ENCODE assay signal across 13 cellular contexts in the genomic region with DNA sequence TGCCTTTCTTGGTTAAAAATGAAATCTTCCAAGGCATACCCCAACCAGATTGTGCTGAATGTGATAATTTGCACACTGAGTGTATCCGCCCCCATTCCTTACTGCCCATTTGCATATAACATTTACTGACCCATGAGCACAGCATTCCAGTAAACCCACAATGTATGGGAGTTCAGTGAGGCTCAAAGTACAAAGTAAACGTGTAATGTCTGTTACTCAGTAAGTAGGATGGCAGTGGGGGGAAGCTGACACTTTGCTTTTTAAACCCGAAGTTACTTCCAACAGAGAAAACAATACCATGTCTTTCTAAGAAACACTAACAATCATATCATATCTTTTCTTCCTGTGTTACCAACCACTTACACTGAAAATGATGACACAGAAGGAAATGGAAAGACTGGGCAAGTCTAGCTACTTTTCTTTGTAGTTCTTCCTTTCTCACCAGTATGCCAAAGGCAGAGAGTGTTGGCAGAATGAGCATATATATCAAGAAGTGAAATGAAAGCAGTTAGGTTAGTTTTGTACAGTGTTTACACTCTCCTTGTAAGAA. TPM values are rescaled to one million over a fixed set of nuclear protein-coding genes. Genes with fewer than 3 reads are reported as not detected.
DNase-seq lines count a peak whose midpoint lies in the region; ATAC-seq, FAIRE-seq and TF ChIP-seq lines count a peak whose summit lies in the region.
"Had no signal": no experiment of that assay in that cellular context is flagged by ENCODE, and none has a peak within 500 bp of the region (broad histone marks: within the 10 kb centered on the region; RNA-seq: fewer than 3 reads in every experiment).

No MANE protein-coding gene starts in this region.

- H2AFZ ChIP-seq in PC-3 (ENCODE audit: low read length) (no peak overlapping the region), neuronal stem cell (ENCODE audit: low read length) (peak overlapping the region; percentile 33)

- no peak overlapping the region for H3K18ac ChIP-seq in neuronal stem cell (ENCODE audit: low read length)

- peaks cover 21% of the 10 kb centered on the region for H3K4me1 ChIP-seq in PC-3 (ENCODE audit: insufficient read depth, low read length)
- H3K4me1 ChIP-seq in neuronal stem cell (ENCODE audit: control insufficient read depth in 2 of 2, insufficient read depth in 1 of 2, low read depth in 1 of 2, low read length in 2 of 2): peaks cover 5 to 56% of the 10 kb centered on the region in 2 donors

- H3K9me3 ChIP-seq in PC-3 (ENCODE audit: low read length) (no peaks in the 10 kb centered on the region), neuronal stem cell (replicated peaks in 1 of 2; ENCODE audit: control insufficient read depth in 2 of 2, insufficient read depth in 1 of 2, low read depth in 1 of 2, low read length in 2 of 2) (peaks cover 0 to 2% of the 10 kb centered on the region in 2 donors)

- no peak for TF ChIP-seq POLR2A in H54 (IDR thresholded peaks at IDR 0.05; ENCODE audit: low read depth, low read length)

- H3K36me3 ChIP-seq in PC-3 (ENCODE audit: low read depth, low read length): no peaks in the 10 kb centered on the region
- H3K36me3 ChIP-seq in neuronal stem cell (replicated peaks in 1 of 2; ENCODE audit: control insufficient read depth in 2 of 2, insufficient read depth in 2 of 2, low read length in 2 of 2): no peaks in the 10 kb centered on the region

- no peaks in the 10 kb centered on the region for H3K27me3 ChIP-seq in PC-3 (ENCODE audit: low read length)
- no peaks in the 10 kb centered on the region for H3K27me3 ChIP-seq in neuronal stem cell (ENCODE audit: control insufficient read depth in 3 of 3, insufficient read depth in 3 of 3, low read depth in 1 of 3, low read length in 3 of 3)

- no TSS peak for BruUV-seq in PC-3 (replicated peaks; lab: Mats Ljungman, UMichigan)

- no peak overlapping the region for H3K14ac ChIP-seq in neuronal stem cell (ENCODE audit: low read length)

- H3K79me2 ChIP-seq in PC-3 (ENCODE audit: low read length): no peaks in the 10 kb centered on the region

- CTCF ChIA-PET in PC-3 (lab: Charles Lee): interaction anchor here (0.7 kb wide), 1 partner anchor 72 kb away, joined by 3 read pairs; no protein-coding TSS in a partner anchor

- H4K8ac ChIP-seq in neuronal stem cell (ENCODE audit: low read depth, low read length): no peak overlapping the region

- intact Hi-C loops in PC-3 (cut with micrococcal nuclease): loop anchor here (1.0 to 10.0 kb wide), 2 partner anchors 26 to 138 kb away; no protein-coding TSS in a partner anchor

- H3K4ac ChIP-seq in neuronal stem cell (ENCODE audit: low read length): no peak overlapping the region

- FAIRE-seq in H54 (lab: Jason Lieb, UNC): peak; percentile 72

- H2BK15ac ChIP-seq in neuronal stem cell (ENCODE audit: low read length): no peak overlapping the region

- no peak overlapping the region for H3K23ac ChIP-seq in neuronal stem cell (ENCODE audit: low read depth, low read length, poor library complexity)

- no peak overlapping the region for H2BK120ac ChIP-seq in neuronal stem cell (ENCODE audit: low read depth, low read length)

- H2BK5ac ChIP-seq in neuronal stem cell (ENCODE audit: low read length): no peak overlapping the region

- H3F3A ChIP-seq in PC-3 (ENCODE audit: low read length, unreplicated experiment): no peaks in the 10 kb centered on the region

- no peak for DNase-seq in H54 (ENCODE audit: insufficient read length, low spot score)
- DNase-seq in PC-3: peak; percentile 46
- DNase-seq in dedifferentiated amniotic fluid mesenchymal stem cell (ENCODE audit: extremely low spot score): peak; percentile 47
- no peak for DNase-seq in neuronal stem cell (ENCODE audit: low spot score)
- no peak for DNase-seq in SIG-M5 treated with dmso at 0.1 percent for 504 hours (lab: John Stamatoyannopoulos, UW; ENCODE audit: unreplicated experiment)
- no peak for DNase-seq in NCI-H1930 (lab: John Stamatoyannopoulos, UW)
- DNase-seq: activated CD4-positive, alpha-beta T cell treated with anti-CD3 and anti-CD28 coated beads, Interleukin-2, amount 10 ng/mL, durations not matched to agents 7 days and 5 days; DMS153; Right ventricle myocardium superior had no signal

- H4K20me1 ChIP-seq in PC-3 (ENCODE audit: low read length): no peaks in the 10 kb centered on the region

- ATAC-seq in PC-3 (peak; percentile 72), GM18861 (IDR thresholded peaks at IDR 0.05; ENCODE audit: unreplicated experiment) (no peak), HG03097 (IDR thresholded peaks at IDR 0.05; ENCODE audit: low FRiP score, unreplicated experiment) (no peak)

- H2BK12ac ChIP-seq in neuronal stem cell (ENCODE audit: low read length): no peak overlapping the region

- no peak overlapping the region for H4K91ac ChIP-seq in neuronal stem cell (ENCODE audit: low read depth, low read length, poor library complexity)

- H3K79me1 ChIP-seq in neuronal stem cell (ENCODE audit: low read depth, low read length): no peaks in the 10 kb centered on the region

- H3K4me2 ChIP-seq in PC-3 (ENCODE audit: low read length) (peak overlapping the region; percentile 3; the same call in 1 of the 2 replicates), neuronal stem cell (ENCODE audit: insufficient read depth, low read length, poor library complexity, severe bottlenecking) (no peak overlapping the region)

- H3K9ac ChIP-seq in PC-3 (ENCODE audit: low read length) (no peak overlapping the region), neuronal stem cell (ENCODE audit: low read depth, low read length, poor library complexity) (no peak overlapping the region)

- no peak overlapping the region for H2AK5ac ChIP-seq in neuronal stem cell (ENCODE audit: low read depth, low read length)

- H3K9me2 ChIP-seq in PC-3 (replicated peaks; ENCODE audit: low read length): no peaks in the 10 kb centered on the region

- POLR2A ChIA-PET in PC-3 (lab: Charles Lee; ENCODE audit: unreplicated experiment): interaction anchor here (0.6 kb wide), 1 partner anchor 329 kb away, joined by 3 read pairs; no protein-coding TSS in a partner anchor

- H3K27ac ChIP-seq in PC-3 (ENCODE audit: low read length) (peak overlapping the region; percentile 5; the same call in 1 of the 2 replicates), neuronal stem cell (replicated peaks; ENCODE audit: low read length) (no peak overlapping the region)

- H3K4me3 ChIP-seq in PC-3 (ENCODE audit: low read length) (no peak overlapping the region), neuronal stem cell (ENCODE audit: low read length in 2 of 2) (no peak overlapping the region)

- TF ChIP-seq CTCF in PC-3 (conservative IDR thresholded peaks at IDR 0.05; ENCODE audit: low read depth, low read length): no peak

- WGBS in neuronal stem cell (ENCODE audit: extremely low coverage in 2 of 2, insufficient read length in 2 of 2, insufficient replicate concordance in 1 of 2), 2 donors: no CpG with 5 or more reads among the region's 3 CpGs

RNA-seq across cellular contexts. Expression of a gene that starts 27.1 kb away (rescaled TPM):
- total RNA-seq in PC-3 (2014; rRNA removed): 0.22 and 0.63 TPM in 2 replicates
- 4.3 TPM for polyA plus RNA-seq in neuronal stem cell (2013, experiment 1 of 2)
- polyA plus RNA-seq in neuronal stem cell (2013, experiment 2 of 2): 4.0 TPM
- total RNA-seq: activated CD4-positive, alpha-beta T cell treated with anti-CD3 and anti-CD28 coated beads, Interleukin-2, amount 10 ng/mL, durations not matched to agents 7 days and 5 days had no signal

RNA-seq across cellular contexts. Expression of a gene that starts 34.0 kb away (rescaled TPM):
- not detected in 2 replicates for total RNA-seq in PC-3 (2014; rRNA removed)
- not detected for polyA plus RNA-seq in neuronal stem cell (2013, experiment 1 of 2)
- not detected for polyA plus RNA-seq in neuronal stem cell (2013, experiment 2 of 2)
- total RNA-seq: activated CD4-positive, alpha-beta T cell treated with anti-CD3 and anti-CD28 coated beads, Interleukin-2, amount 10 ng/mL, durations not matched to agents 7 days and 5 days; omental fat pad; Right ventricle myocardium superior had no signal
- polyA plus RNA-seq: adipose tissue had no signal

Comparison
In these comparisons a context has a peak if more than half of its experiments do, and no peak if none do; other contexts are left out.
1. DNase-seq: peak in PC-3 (single experiment) and dedifferentiated amniotic fluid mesenchymal stem cell (single experiment); none in H54 (single experiment), neuronal stem cell (single experiment), SIG-M5 treated with dmso at 0.1 percent for 504 hours (single experiment) and NCI-H1930 (0 of 2).